9 cellular contexts compared by ENCODE assay signal in genomic region chr5:16866795-16867584, GRCh38.
A peak's percentile ranks its signal among the peaks of the same experiment; 100 is the strongest.
DNase-seq lines count a peak whose midpoint lies in the region; ATAC-seq, FAIRE-seq and TF ChIP-seq lines count a peak whose summit lies in the region.
"Had no signal": no experiment of that assay in that cellular context is flagged by ENCODE, and none has a peak within 500 bp of the region (broad histone marks: within the 10 kb centered on the region; RNA-seq: fewer than 3 reads in every experiment).

No MANE protein-coding gene starts in this region.

- ATAC-seq in foreskin keratinocyte = no peak
- ATAC-seq in gastrocnemius medialis = no peak

- no peaks in the 10 kb centered on the region for H3K9me2 ChIP-seq in Karpas-422 (replicated peaks; ENCODE audit: insufficient read depth, low read length)

- TF ChIP-seq POLR2A in gastrocnemius medialis (IDR thresholded peaks at IDR 0.05) = no peak

- H3K36me3 ChIP-seq in mesodermal cell (ENCODE audit: control insufficient read depth, insufficient read depth, low read length) (peaks cover 75% of the 10 kb centered on the region), Karpas-422 (ENCODE audit: insufficient read depth, low read length) (no peaks in the 10 kb centered on the region), gastrocnemius medialis (no peaks in the 10 kb centered on the region)

- no peak overlapping the region for H2AFZ ChIP-seq in Karpas-422 (ENCODE audit: low read length)

- no peak overlapping the region for H3K4me3 ChIP-seq in astrocyte of the spinal cord (ENCODE audit: low read depth, low read length)
- no peak overlapping the region for H3K4me3 ChIP-seq in mesodermal cell (ENCODE audit: extremely low read depth, insufficient read depth, low read length, poor library complexity, severe bottlenecking)
- no peak overlapping the region for H3K4me3 ChIP-seq in Karpas-422 (ENCODE audit: low read length)
- no peak overlapping the region for H3K4me3 ChIP-seq in gastrocnemius medialis

- in situ Hi-C loops in astrocyte of the spinal cord (cut with HindIII; ENCODE audit: low sequenced_read_pairs) (no loop called here), gastrocnemius medialis (cut with MboI; ENCODE audit: low sequenced_read_pairs in 4 of 4) (no loop called here)

- no peaks in the 10 kb centered on the region for H3K27me3 ChIP-seq in Karpas-422 (ENCODE audit: low read length)
- no peaks in the 10 kb centered on the region for H3K27me3 ChIP-seq in foreskin keratinocyte
- H3K27me3 ChIP-seq in gastrocnemius medialis = no peaks in the 10 kb centered on the region

- no peak overlapping the region for H3K4me2 ChIP-seq in Karpas-422 (ENCODE audit: low read depth, low read length, poor library complexity, severe bottlenecking)

- FAIRE-seq in RCC 7860 (lab: Jason Lieb, UNC) = no peak

- WGBS in mesodermal cell (ENCODE audit: insufficient coverage in 2 of 2), 2 experiments = 48% methylated on average over 12 to 14 of the region's 17 CpGs

- H3K27ac ChIP-seq in mesodermal cell (ENCODE audit: low read depth, low read length, severe bottlenecking) (peak overlapping the region; percentile 37), Karpas-422 (ENCODE audit: low read length) (no peak overlapping the region), foreskin keratinocyte (no peak overlapping the region), gastrocnemius medialis (no peak overlapping the region)

- H3K79me2 ChIP-seq in Karpas-422 (ENCODE audit: low read length) = no peaks in the 10 kb centered on the region

- no peaks in the 10 kb centered on the region for H4K20me1 ChIP-seq in Karpas-422 (ENCODE audit: insufficient read depth, low read depth, low read length)

- no peak overlapping the region for H3K9ac ChIP-seq in Karpas-422 (ENCODE audit: low read length)

- TF ChIP-seq CTCF in astrocyte of the spinal cord (IDR thresholded peaks at IDR 0.05; ENCODE audit: low read depth, low read length) = no peak
- no peak for TF ChIP-seq CTCF in foreskin keratinocyte (conservative IDR thresholded peaks at IDR 0.05)
- TF ChIP-seq CTCF in gastrocnemius medialis (IDR thresholded peaks at IDR 0.05 in 4 of 5, conservative IDR thresholded peaks at IDR 0.05 in 1 of 5) = no peak

- H3K4me1 ChIP-seq in mesodermal cell (ENCODE audit: control insufficient read depth, insufficient read depth, low read length, poor library complexity, severe bottlenecking) (peaks cover 57% of the 10 kb centered on the region), Karpas-422 (ENCODE audit: low read length) (no peaks in the 10 kb centered on the region), foreskin keratinocyte (peaks cover 15% of the 10 kb centered on the region), gastrocnemius medialis (peaks cover 0 to 14% of the 10 kb centered on the region in 2 donors)

- peak; percentile 92 for DNase-seq in COLO668 (lab: John Stamatoyannopoulos, UW; ENCODE audit: unreplicated experiment)
- peak; percentile 76 for DNase-seq in NCI-H146 treated with DMSO at 0.1 percent for 48 hours (lab: John Stamatoyannopoulos, UW; ENCODE audit: unreplicated experiment)
- peak; percentile 46 for DNase-seq in astrocyte of the spinal cord (ENCODE audit: low read depth, low spot score)
- no peak for DNase-seq in RCC 7860 (ENCODE audit: low spot score)
- DNase-seq in Karpas-422 = no peak
- DNase-seq in foreskin keratinocyte = no peak
- no peak for DNase-seq in gastrocnemius medialis
- DNase-seq: activated CD4-positive, alpha-beta T cell treated with anti-CD3 and anti-CD28 coated beads, Interleukin-2, amount 10 ng/mL, durations not matched to agents 24 days and 14 days had no signal

- intact Hi-C loops in gastrocnemius medialis (cut with DNase I; ENCODE audit: low total_unique reads) = no loop called here

- H3K9me3 ChIP-seq in mesodermal cell (ENCODE audit: control insufficient read depth, low read length) (no peaks in the 10 kb centered on the region), Karpas-422 (ENCODE audit: low read length) (no peaks in the 10 kb centered on the region), gastrocnemius medialis (no peaks in the 10 kb centered on the region)

Comparison
In these comparisons a context has a peak if more than half of its experiments do, and no peak if none do; other contexts are left out.
1. DNase-seq: peak in COLO668 (single experiment), NCI-H146 treated with DMSO at 0.1 percent for 48 hours (single experiment) and astrocyte of the spinal cord (single experiment); none in RCC 7860 (single experiment), Karpas-422 (single experiment), foreskin keratinocyte (0 of 2) and gastrocnemius medialis (0 of 2).